ENCODE assay signal across 10 cellular contexts in genomic region chr17:20066253-20066652, GRCh38. TPM values are rescaled to one million over a fixed set of nuclear protein-coding genes. Genes with fewer than 3 reads are reported as not detected.
A peak's percentile ranks its signal among the peaks of the same experiment; 100 is the strongest.
DNase-seq lines count a peak whose midpoint lies in the region; ATAC-seq, FAIRE-seq and TF ChIP-seq lines count a peak whose summit lies in the region.
"Had no signal": no experiment of that assay in that cellular context is flagged by ENCODE, and none has a peak within 500 bp of the region (broad histone marks: within the 10 kb centered on the region; RNA-seq: fewer than 3 reads in every experiment).

No MANE protein-coding gene starts in this region.

- ATAC-seq in body of pancreas = peak; percentile 70
- ATAC-seq in right cardiac atrium = peak; percentile 52 to 57
- ATAC-seq in GM18517 (IDR thresholded peaks at IDR 0.05; ENCODE audit: unreplicated experiment) = no peak

- DNase-seq in HFF-Myc (ENCODE audit: extremely low read depth, low read depth) (peak; percentile 16), body of pancreas (peak; percentile 32 to 73 (median 56)), right cardiac atrium (peak; percentile 51 to 73 (median 65)), testis (peak; percentile 74), activated gamma-delta T cell treated with Interleukin-2 at 50 U/mL for 16 hours (no peak), frontal cortex (ENCODE audit: low spot score in 2 of 2) (no peak)
- DNase-seq in stimulated activated CD4-positive, alpha-beta T cell treated with anti-CD3 and anti-CD28 coated beads, Interleukin-1b, Interleukin-23, amount 100 ng/mL, for 48 hours = no peak
- DNase-seq: cortex of kidney had no signal

- H3K4me3 ChIP-seq in HFF-Myc (replicated peaks; ENCODE audit: low read depth, low read length) (no peak overlapping the region), body of pancreas (no peak overlapping the region), right cardiac atrium (ENCODE audit: low read length) (no peak overlapping the region), testis (no peak overlapping the region)

- WGBS in body of pancreas, 2 donors = 27 to 28% methylated on average over 4 of the region's 4 CpGs
- 42% methylated on average over 4 of the region's 4 CpGs for WGBS in right cardiac atrium
- 48 to 52% methylated on average over 4 of the region's 4 CpGs for WGBS in testis, 2 donors

- TF ChIP-seq CTCF in HFF-Myc (IDR thresholded peaks at IDR 0.05; ENCODE audit: low read depth, low read length, missing control alignments) (no peak), body of pancreas (IDR thresholded peaks at IDR 0.05) (no peak), testis (IDR thresholded peaks at IDR 0.05) (no peak)

- H3K27me3 ChIP-seq in body of pancreas (no peaks in the 10 kb centered on the region), right cardiac atrium (ENCODE audit: control insufficient read depth, insufficient read depth) (no peaks in the 10 kb centered on the region), testis (no peaks in the 10 kb centered on the region)

- H3K27ac ChIP-seq in body of pancreas (peak overlapping the region in 1 of 4 donors; percentile 24), right cardiac atrium (ENCODE audit: low read length) (no peak overlapping the region), testis (peak overlapping the region; percentile 53 to 81)

- H3K36me3 ChIP-seq in body of pancreas (replicated peaks in 1 of 2; ENCODE audit: insufficient read depth in 1 of 2, low read depth in 2 of 2) (no peaks in the 10 kb centered on the region), testis (ENCODE audit: low read depth, missing control alignments) (no peaks in the 10 kb centered on the region)

- H3K4me1 ChIP-seq in body of pancreas = peaks cover 13% of the 10 kb centered on the region
- peaks cover 2% of the 10 kb centered on the region for H3K4me1 ChIP-seq in right cardiac atrium (ENCODE audit: control insufficient read depth, insufficient read depth, low read length)
- H3K4me1 ChIP-seq in testis = peaks cover 16% of the 10 kb centered on the region

- H3K9me3 ChIP-seq in body of pancreas (no peaks in the 10 kb centered on the region), right cardiac atrium (ENCODE audit: control insufficient read depth, low read length) (no peaks in the 10 kb centered on the region), testis (no peaks in the 10 kb centered on the region)

- TF ChIP-seq POLR2A in body of pancreas (IDR thresholded peaks at IDR 0.05) (no peak), testis (IDR thresholded peaks at IDR 0.05) (no peak)

- intact Hi-C loops in body of pancreas (cut with DNase I) = no loop called here
- intact Hi-C loops in right cardiac atrium (cut with DNase I) = no loop called here
- intact Hi-C loops in testis (cut with DNase I; ENCODE audit: low total_unique reads) = no loop called here

- FAIRE-seq in frontal cortex (lab: Jason Lieb, UNC) = no peak
- FAIRE-seq: G401.6 had no signal

RNA-seq across cellular contexts. Expression of gene SPECC1, which starts 57.1 kb away (rescaled TPM):
- total RNA-seq in body of pancreas = 10 to 100 TPM; 15.8 to 17.4 TPM
- 1 to 10 TPM; 7.8 to 9.7 (median 8.5) TPM for total RNA-seq in right cardiac atrium
- 3.1 TPM for polyA plus RNA-seq in right cardiac atrium
- 100 to 1,000 TPM; 148 to 160 TPM for total RNA-seq in testis
- polyA plus RNA-seq in testis (ENCODE audit: insufficient read depth, low read depth, low replicate concordance) = 78.6 TPM
- 55.4 TPM for total RNA-seq in frontal cortex

Comparison
In these comparisons a context has a peak if more than half of its experiments do, and no peak if none do; other contexts are left out.
1. DNase-seq: peak in HFF-Myc (single experiment), body of pancreas (4 of 4), right cardiac atrium (3 of 3) and testis (single experiment); none in activated gamma-delta T cell treated with Interleukin-2 at 50 U/mL for 16 hours (single experiment), stimulated activated CD4-positive, alpha-beta T cell treated with anti-CD3 and anti-CD28 coated beads, Interleukin-1b, Interleukin-23, amount 100 ng/mL, for 48 hours (single experiment) and frontal cortex (0 of 2).